In genomic region chr1:116311756-116312691, GRCh38 we compare ENCODE assay signal across 1 cellular context.
TF ChIP-seq lines count a peak whose summit lies in the region.

No MANE protein-coding gene starts in this region.

TF ChIP-seq in H1, 55 proteins besides CTCF, POLR2A, EP300 and RAD21 (continued from another document):
- TF ChIP-seq SP1 (IDR thresholded peaks at IDR 0.05; ENCODE audit: low read depth, low read length) (no peak), E2F6 (IDR thresholded peaks at IDR 0.05) (0 out of 2 replicates have a peak, but pooled peaks have one; percentile 25), FOSL1 (IDR thresholded peaks at IDR 0.05; ENCODE audit: insufficient read depth, low read depth, low read length) (no peak), TBP (IDR thresholded peaks at IDR 0.05; ENCODE audit: low read depth, low read length) (no peak), ASH2L (IDR thresholded peaks at IDR 0.05; ENCODE audit: low read length) (no peak)
